10 cellular contexts compared by ENCODE assay signal in genomic region chr11:27040302-27041115, GRCh38. TPM values are rescaled to one million over a fixed set of nuclear protein-coding genes. Genes with fewer than 3 reads are reported as not detected.
DNase-seq lines count a peak whose midpoint lies in the region; ATAC-seq and TF ChIP-seq lines count a peak whose summit lies in the region.
"Had no signal": no experiment of that assay in that cellular context is flagged by ENCODE, and none has a peak within 500 bp of the region (broad histone marks: within the 10 kb centered on the region; RNA-seq: fewer than 3 reads in every experiment).

TSS of gene BBOX1 (plus strand) at chr11:27040815. CDS start at chr11:27055431, 14,616 bp downstream.

- H3K36me3 Mint-ChIP-seq in CD4-positive, alpha-beta memory T cell = no peaks in the 10 kb centered on the region

- intact Hi-C loops in CD4-positive, alpha-beta memory T cell (cut with micrococcal nuclease) = no loop called here

- H3K4me3 Mint-ChIP-seq in CD4-positive, alpha-beta memory T cell = no peak within 1 kb of the TSS

- peak; percentile 18 for DNase-seq in M059J (ENCODE audit: low read depth)
- peak; percentile 8 for DNase-seq in SW480 (ENCODE audit: low spot score)
- no peak for DNase-seq in suprapubic skin (ENCODE audit: low spot score in 2 of 2)
- no peak for DNase-seq in CD4-positive, alpha-beta memory T cell
- DNase-seq in GF-D8 (lab: John Stamatoyannopoulos, UW) = no peak
- no peak for DNase-seq in SK-N-DZ (ENCODE audit: low spot score)

- H3K27ac Mint-ChIP-seq in CD4-positive, alpha-beta memory T cell = no peak within 1 kb of the TSS

- H3K36me3 ChIP-seq in suprapubic skin = no peaks in the 10 kb centered on the region
- H3K36me3 ChIP-seq in CD4-positive, alpha-beta memory T cell (ENCODE audit: insufficient read depth, low read length) = no peaks in the 10 kb centered on the region
- H3K36me3 ChIP-seq: tibial artery had no signal

- no peak for TF ChIP-seq EP300 in suprapubic skin (IDR thresholded peaks at IDR 0.05)

- peaks cover 12% of the 10 kb centered on the region for H3K4me1 ChIP-seq in suprapubic skin
- H3K4me1 ChIP-seq in CD4-positive, alpha-beta memory T cell (ENCODE audit: insufficient read depth, low read length) = no peaks in the 10 kb centered on the region

- H3K27me3 ChIP-seq in layer of hippocampus (ENCODE audit: control insufficient read depth, insufficient read depth, low read length) (no peaks in the 10 kb centered on the region), suprapubic skin (no peaks in the 10 kb centered on the region)
- H3K27me3 ChIP-seq in CD4-positive, alpha-beta memory T cell (ENCODE audit: insufficient read depth, low read length) = no peaks in the 10 kb centered on the region
- H3K27me3 ChIP-seq: tibial artery had no signal

- whole genome bisulfite sequencing in suprapubic skin = 37% methylated on average over 4 of the region's 4 CpGs

- CTCF ChIA-PET in CD4-positive, alpha-beta memory T cell (lab: Charles Lee; ENCODE audit: partially characterized antibody) = no interaction called here

- H3K9me3 ChIP-seq in suprapubic skin = no peaks in the 10 kb centered on the region
- no peaks in the 10 kb centered on the region for H3K9me3 ChIP-seq in CD4-positive, alpha-beta memory T cell (ENCODE audit: control insufficient read depth in 1 of 2, low read length in 2 of 2)

- H3K9me3 Mint-ChIP-seq in CD4-positive, alpha-beta memory T cell = peaks cover 3 to 29% (median 12%) of the 10 kb centered on the region in 8 donors

- ATAC-seq in GM19023 (IDR thresholded peaks at IDR 0.05; ENCODE audit: unreplicated experiment) = no peak
- ATAC-seq: mucosa of descending colon had no signal

- H3K27ac ChIP-seq in layer of hippocampus (ENCODE audit: low read depth, low read length) (peak within 1 kb of the TSS; percentile 53), suprapubic skin (peak within 1 kb of the TSS; percentile 82)
- H3K27ac ChIP-seq in CD4-positive, alpha-beta memory T cell (ENCODE audit: low read depth, low read length) = no peak within 1 kb of the TSS

- no peak for TF ChIP-seq POLR2A in suprapubic skin (IDR thresholded peaks at IDR 0.05)

- H3K4me1 Mint-ChIP-seq in CD4-positive, alpha-beta memory T cell = no peaks in the 10 kb centered on the region

- no peak within 1 kb of the TSS for H3K4me3 ChIP-seq in suprapubic skin
- H3K4me3 ChIP-seq in CD4-positive, alpha-beta memory T cell (ENCODE audit: low read length in 2 of 2) = no peak within 1 kb of the TSS
- H3K4me3 ChIP-seq: mucosa of descending colon, tibial artery had no signal

- TF ChIP-seq CTCF in suprapubic skin (IDR thresholded peaks at IDR 0.05) = no peak

- POLR2A ChIA-PET in CD4-positive, alpha-beta memory T cell (lab: Charles Lee; ENCODE audit: partially characterized antibody) = no interaction called here

- no peaks in the 10 kb centered on the region for H3K27me3 Mint-ChIP-seq in CD4-positive, alpha-beta memory T cell

RNA-seq across cellular contexts. Expression of gene BBOX1, which starts in this region (rescaled TPM):
- not detected in 2 replicates for total RNA-seq in M059J (2014; rRNA removed; shearing (Covaris generic))
- total RNA-seq in suprapubic skin = 10 to 100 TPM; 28.6 to 51.0 (median 44.7) TPM
- total RNA-seq in CD4-positive, alpha-beta memory T cell = not detected
- polyA plus RNA-seq in CD4-positive, alpha-beta memory T cell = not detected
- polyA plus RNA-seq in SK-N-DZ (2014; cell fraction: cytosol; rRNA removed) = not detected in 2 replicates
- polyA plus RNA-seq in SK-N-DZ (2014; cell fraction: nucleus; rRNA removed) = not detected in 2 replicates
- total RNA-seq: mucosa of descending colon had no signal

Comparison
In these comparisons a context has a peak if more than half of its experiments do, and no peak if none do; other contexts are left out.
1. RNA of gene BBOX1 (total RNA-seq): 28.6 to 51.0 TPM in suprapubic skin; not detected in M059J and not detected in CD4-positive, alpha-beta memory T cell; every median in the first group is over 10 times any median in the second.
2. Peak in DNase-seq in M059J; RNA of the gene not detected or under 1 TPM.